10 cellular contexts compared by ENCODE assay signal in genomic region chr5:132408965-132409364, GRCh38. TPM values are rescaled to one million over a fixed set of nuclear protein-coding genes. Genes with fewer than 3 reads are reported as not detected.
DNase-seq lines count a peak whose midpoint lies in the region; ATAC-seq and TF ChIP-seq lines count a peak whose summit lies in the region.
"Had no signal": no experiment of that assay in that cellular context is flagged by ENCODE, and none has a peak within 500 bp of the region (broad histone marks: within the 10 kb centered on the region; RNA-seq: fewer than 3 reads in every experiment).

No MANE protein-coding gene starts in this region.

- H3K9me3 Mint-ChIP-seq in activated CD4-positive, alpha-beta T cell treated with anti-CD3 and anti-CD28 coated beads for 36 hours (ENCODE audit: low read depth): peaks cover 3% of the 10 kb centered on the region
- H3K9me3 Mint-ChIP-seq in activated B cell treated with CpG ODN at 0.5 μM for 24 hours: no peaks in the 10 kb centered on the region
- H3K9me3 Mint-ChIP-seq in stimulated activated naive CD8-positive, alpha-beta T cell treated with anti-CD3 and anti-CD28 coated beads, Interleukin-15, amount 100 ng/mL, for 72 hours: peaks cover 8 to 10% of the 10 kb centered on the region in 2 donors
- H3K9me3 Mint-ChIP-seq in WTC11: peaks cover 4% of the 10 kb centered on the region

- no peaks in the 10 kb centered on the region for H3K36me3 ChIP-seq in right lobe of liver
- H3K36me3 ChIP-seq: cardiac muscle cell had no signal

- no peaks in the 10 kb centered on the region for H3K27me3 Mint-ChIP-seq in activated CD4-positive, alpha-beta T cell treated with anti-CD3 and anti-CD28 coated beads for 36 hours
- no peaks in the 10 kb centered on the region for H3K27me3 Mint-ChIP-seq in activated B cell treated with CpG ODN at 0.5 μM for 24 hours
- no peaks in the 10 kb centered on the region for H3K27me3 Mint-ChIP-seq in stimulated activated naive CD8-positive, alpha-beta T cell treated with anti-CD3 and anti-CD28 coated beads, Interleukin-15, amount 100 ng/mL, for 72 hours
- peaks cover 7% of the 10 kb centered on the region for H3K27me3 Mint-ChIP-seq in WTC11 (ENCODE audit: low read depth)

- peak overlapping the region; percentile 83 for H3K4me3 Mint-ChIP-seq in activated CD4-positive, alpha-beta T cell treated with anti-CD3 and anti-CD28 coated beads for 36 hours
- H3K4me3 Mint-ChIP-seq in activated B cell treated with CpG ODN at 0.5 μM for 24 hours (peak overlapping the region; percentile 52), WTC11 (no peak overlapping the region; the same call in 1 of the 2 replicates)
- H3K4me3 Mint-ChIP-seq in stimulated activated naive CD8-positive, alpha-beta T cell treated with anti-CD3 and anti-CD28 coated beads, Interleukin-15, amount 100 ng/mL, for 72 hours: peak overlapping the region; percentile 87 to 91

- H3K4me1 ChIP-seq in right lobe of liver: peaks cover 0 to 52% (median 20%) of the 10 kb centered on the region in 4 donors

- intact Hi-C loops in activated CD4-positive, alpha-beta T cell treated with anti-CD3 and anti-CD28 coated beads for 36 hours (cut with DNase I, micrococcal nuclease): no loop called here
- intact Hi-C loops in activated B cell treated with CpG ODN at 0.5 μM for 24 hours (cut with micrococcal nuclease) (no loop called here), right lobe of liver (cut with DNase I) (no loop called here)

- H3K36me3 Mint-ChIP-seq in activated CD4-positive, alpha-beta T cell treated with anti-CD3 and anti-CD28 coated beads for 36 hours (ENCODE audit: low read depth): peaks cover 12% of the 10 kb centered on the region
- H3K36me3 Mint-ChIP-seq in activated B cell treated with CpG ODN at 0.5 μM for 24 hours (ENCODE audit: low read depth) (peaks cover 3% of the 10 kb centered on the region), WTC11 (no peaks in the 10 kb centered on the region)

- no peaks in the 10 kb centered on the region for H3K9me3 ChIP-seq in right lobe of liver

- 18% methylated on average over 2 of the region's 2 CpGs for WGBS in right lobe of liver (ENCODE audit: insufficient coverage, low coverage, low lambda C conversion rate, missing lambda C conversion rate)

- CTCF ChIA-PET in activated CD4-positive, alpha-beta T cell treated with anti-CD3 and anti-CD28 coated beads for 36 hours (lab: Charles Lee): interaction anchor here (0.5 to 3.8 kb wide), 5 partner anchors 10 to 402 kb away, joined by 3 to 21 read pairs (median 3); no protein-coding TSS in a partner anchor
- CTCF ChIA-PET in activated B cell treated with CpG ODN at 0.5 μM for 24 hours (lab: Charles Lee) (interaction anchor here (1.2 to 3.9 kb wide), 4 partner anchors 12 to 91 kb away, joined by 3 to 36 read pairs (median 10); no protein-coding TSS in a partner anchor), WTC11 (lab: Charles Lee) (no interaction called here)

- ATAC-seq in activated CD4-positive, alpha-beta T cell treated with anti-CD3 and anti-CD28 coated beads for 36 hours: no peak
- no peak for ATAC-seq in activated B cell treated with CpG ODN at 0.5 μM for 24 hours (ENCODE audit: low read depth)
- ATAC-seq in right lobe of liver: peak; percentile 21 to 57 (median 36)
- no peak for ATAC-seq in stimulated activated naive CD8-positive, alpha-beta T cell treated with anti-CD3 and anti-CD28 coated beads, Interleukin-15, amount 100 ng/mL, for 72 hours
- no peak for ATAC-seq in WTC11

- DNase-seq in activated CD4-positive, alpha-beta T cell treated with anti-CD3 and anti-CD28 coated beads for 36 hours: no peak
- no peak for DNase-seq in activated CD4-positive, alpha-beta T cell treated with anti-CD3 and anti-CD28 coated beads for 48 hours
- no peak for DNase-seq in activated B cell treated with CpG ODN at 0.5 μM for 24 hours
- peak in 2 of 3 donors; percentile 36 to 74 for DNase-seq in right lobe of liver
- DNase-seq in stimulated activated naive CD8-positive, alpha-beta T cell treated with anti-CD3 and anti-CD28 coated beads, Interleukin-15, amount 100 ng/mL, for 72 hours: no peak
- no peak for DNase-seq in WTC11 (ENCODE audit: low spot score)
- DNase-seq in NCI-H82 treated with DMSO at 0.1 percent for 48 hours (lab: John Stamatoyannopoulos, UW; ENCODE audit: unreplicated experiment): no peak
- no peak for DNase-seq in nucleus accumbens (lab: John Stamatoyannopoulos, UW)
- DNase-seq: NCI-H1436 treated with DMSO at 0.1 percent for 48 hours had no signal

- TF ChIP-seq CTCF in activated B cell treated with CpG ODN at 0.5 μM for 24 hours (IDR thresholded peaks at IDR 0.05): no peak
- no peak for TF ChIP-seq CTCF in right lobe of liver (IDR thresholded peaks at IDR 0.05)
- TF ChIP-seq CTCF in WTC11 (IDR thresholded peaks at IDR 0.05): no peak

- POLR2A ChIA-PET in activated CD4-positive, alpha-beta T cell treated with anti-CD3 and anti-CD28 coated beads for 36 hours (lab: Charles Lee): interaction anchor here (1.0 kb wide), 1 partner anchor 81 kb away, joined by 3 read pairs; no protein-coding TSS in a partner anchor
- POLR2A ChIA-PET in activated B cell treated with CpG ODN at 0.5 μM for 24 hours (lab: Charles Lee) (interaction anchor here (1.4 to 4.6 kb wide), 4 partner anchors 16 to 87 kb away, joined by 3 to 149 read pairs (median 113); partner anchors contain the start of gene IRF1), WTC11 (lab: Charles Lee) (no interaction called here)

- H3K27me3 ChIP-seq in right lobe of liver: no peaks in the 10 kb centered on the region

- peaks cover 64% of the 10 kb centered on the region for H3K4me1 Mint-ChIP-seq in activated CD4-positive, alpha-beta T cell treated with anti-CD3 and anti-CD28 coated beads for 36 hours
- H3K4me1 Mint-ChIP-seq in activated B cell treated with CpG ODN at 0.5 μM for 24 hours: peaks cover 63% of the 10 kb centered on the region
- H3K4me1 Mint-ChIP-seq in stimulated activated naive CD8-positive, alpha-beta T cell treated with anti-CD3 and anti-CD28 coated beads, Interleukin-15, amount 100 ng/mL, for 72 hours: peaks cover 68% of the 10 kb centered on the region
- peaks cover 8% of the 10 kb centered on the region for H3K4me1 Mint-ChIP-seq in WTC11

- H3K27ac ChIP-seq in right lobe of liver: peak overlapping the region; percentile 98 to 99 (median 98)
- H3K27ac ChIP-seq: cardiac muscle cell had no signal

- peak overlapping the region; percentile 94 for H3K27ac Mint-ChIP-seq in activated CD4-positive, alpha-beta T cell treated with anti-CD3 and anti-CD28 coated beads for 36 hours
- H3K27ac Mint-ChIP-seq in activated B cell treated with CpG ODN at 0.5 μM for 24 hours (peak overlapping the region; percentile 99), WTC11 (no peak overlapping the region)
- peak overlapping the region in 1 of 2 donors; percentile 2 for H3K27ac Mint-ChIP-seq in stimulated activated naive CD8-positive, alpha-beta T cell treated with anti-CD3 and anti-CD28 coated beads, Interleukin-15, amount 100 ng/mL, for 72 hours

- TF ChIP-seq POLR2A in right lobe of liver (IDR thresholded peaks at IDR 0.05): no peak

- no peak overlapping the region for H3K4me3 ChIP-seq in right lobe of liver
- H3K4me3 ChIP-seq: cardiac muscle cell had no signal

TF ChIP-seq in WTC11, 78 proteins besides CTCF, POLR2A, EP300 and RAD21 (continues in another document):
- TF ChIP-seq EMX1 (CRISPR knock-in tag; IDR thresholded peaks at IDR 0.05) (no peak), ZNF416 (CRISPR knock-in tag; IDR thresholded peaks at IDR 0.05) (no peak), NR2C2 (CRISPR knock-in tag; IDR thresholded peaks at IDR 0.05) (no peak), PRDM15 (CRISPR knock-in tag; IDR thresholded peaks at IDR 0.05) (no peak), SMAD3 (CRISPR knock-in tag; IDR thresholded peaks at IDR 0.05; ENCODE audit: borderline replicate concordance) (no peak), SOX15 (CRISPR knock-in tag; IDR thresholded peaks at IDR 0.05) (no peak), ETV6 (CRISPR knock-in tag; IDR thresholded peaks at IDR 0.05) (no peak)

RNA-seq across cellular contexts. Expression of gene SLC22A5, which starts 39.5 kb away (rescaled TPM):
- 1 to 10 TPM; 3.7 to 4.9 TPM for total RNA-seq in activated CD4-positive, alpha-beta T cell treated with anti-CD3 and anti-CD28 coated beads for 36 hours
- total RNA-seq in activated B cell treated with CpG ODN at 0.5 μM for 24 hours: 5.4 and 6.6 TPM in 2 replicates
- 10 to 100 TPM in 1 of 6 experiments, 1 to 10 TPM in 5; 4.7 to 11.1 (median 6.5) TPM for total RNA-seq in right lobe of liver
- 3.6 to 4.9 TPM (median 4.4 TPM) in 3 replicates for total RNA-seq in WTC11 (2021)

Comparison
In these comparisons a context has a peak if more than half of its experiments do, and no peak if none do; other contexts are left out.
1. ATAC-seq: peak in right lobe of liver (4 of 4); none in activated CD4-positive, alpha-beta T cell treated with anti-CD3 and anti-CD28 coated beads for 36 hours (single experiment), activated B cell treated with CpG ODN at 0.5 μM for 24 hours (single experiment), stimulated activated naive CD8-positive, alpha-beta T cell treated with anti-CD3 and anti-CD28 coated beads, Interleukin-15, amount 100 ng/mL, for 72 hours (single experiment) and WTC11 (single experiment).
2. DNase-seq: peak in right lobe of liver (2 of 3); none in activated CD4-positive, alpha-beta T cell treated with anti-CD3 and anti-CD28 coated beads for 36 hours (single experiment), activated CD4-positive, alpha-beta T cell treated with anti-CD3 and anti-CD28 coated beads for 48 hours (single experiment), activated B cell treated with CpG ODN at 0.5 μM for 24 hours (single experiment), stimulated activated naive CD8-positive, alpha-beta T cell treated with anti-CD3 and anti-CD28 coated beads, Interleukin-15, amount 100 ng/mL, for 72 hours (0 of 2), WTC11 (single experiment), NCI-H82 treated with DMSO at 0.1 percent for 48 hours (single experiment) and nucleus accumbens (0 of 56).